Comparison of ENCODE assay signal across 25 cellular contexts in the genomic region with DNA sequence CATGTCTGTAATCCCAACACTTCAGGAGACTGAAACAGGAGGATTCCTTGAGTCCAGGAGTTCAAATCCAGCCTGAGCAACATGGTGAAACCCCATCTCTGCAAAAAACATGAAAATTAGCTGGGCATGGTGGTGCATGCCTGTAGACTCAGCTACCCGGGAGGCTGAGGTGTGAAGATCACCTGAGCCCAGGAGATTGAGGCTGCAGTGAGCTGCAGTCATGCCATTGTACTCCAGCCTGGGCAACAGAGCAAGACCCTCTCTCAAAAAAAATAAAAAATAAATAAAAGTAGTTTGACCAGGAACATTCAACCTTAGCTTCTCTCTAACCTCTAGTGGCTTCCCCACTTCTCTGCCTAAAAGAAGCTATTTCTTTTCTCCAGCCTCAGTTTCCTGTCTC. TPM values are rescaled to one million over a fixed set of nuclear protein-coding genes. Genes with fewer than 3 reads are reported as not detected.
A peak's percentile ranks its signal among the peaks of the same experiment; 100 is the strongest.
DNase-seq lines count a peak whose midpoint lies in the region; ATAC-seq, FAIRE-seq and TF ChIP-seq lines count a peak whose summit lies in the region.
"Had no signal": no experiment of that assay in that cellular context is flagged by ENCODE, and none has a peak within 500 bp of the region (broad histone marks: within the 10 kb centered on the region; RNA-seq: fewer than 3 reads in every experiment).

No MANE protein-coding gene starts in this region.

- H3K9me3 ChIP-seq in cardiac muscle cell (ENCODE audit: low read depth) (no peaks in the 10 kb centered on the region), heart left ventricle (peaks cover 0 to 4% (median 0%) of the 10 kb centered on the region in 12 donors), pancreas (no peaks in the 10 kb centered on the region), Peyer's patch (no peaks in the 10 kb centered on the region)

- peaks cover 20% of the 10 kb centered on the region for H3K36me3 Mint-ChIP-seq in WTC11
- H3K36me3 Mint-ChIP-seq: CD4-positive, CD25-positive, alpha-beta regulatory T cell had no signal

- H3K4me3 Mint-ChIP-seq in WTC11 = no peak overlapping the region
- H3K4me3 Mint-ChIP-seq: B cell; CD4-positive, CD25-positive, alpha-beta regulatory T cell had no signal

- WGBS in heart left ventricle, 4 donors = 64 to 100% (median 97%) methylated on average over 1 of the region's 1 CpG
- WGBS in pancreas, 2 donors = 86 to 88% methylated on average over 1 of the region's 1 CpG

- no peak for ATAC-seq in heart left ventricle
- ATAC-seq in WTC11 = no peak
- no peak for ATAC-seq in pancreas

- no peak for TF ChIP-seq CTCF in cardiac muscle cell (IDR thresholded peaks at IDR 0.05; ENCODE audit: low read depth, low read length)
- no peak for TF ChIP-seq CTCF in heart left ventricle (IDR thresholded peaks at IDR 0.05)
- no peak for TF ChIP-seq CTCF in WTC11 (IDR thresholded peaks at IDR 0.05)
- no peak for TF ChIP-seq CTCF in pancreas (IDR thresholded peaks at IDR 0.05)
- no peak for TF ChIP-seq CTCF in Peyer's patch (IDR thresholded peaks at IDR 0.05)

- H3K4me3 ChIP-seq in cardiac muscle cell (no peak overlapping the region), heart left ventricle (no peak overlapping the region), pancreas (no peak overlapping the region), Peyer's patch (no peak overlapping the region)
- H3K4me3 ChIP-seq: GM23248 had no signal

- peaks cover 55% of the 10 kb centered on the region for H3K4me1 Mint-ChIP-seq in WTC11
- H3K4me1 Mint-ChIP-seq: B cell; CD4-positive, CD25-positive, alpha-beta regulatory T cell had no signal

- H3K27me3 Mint-ChIP-seq in WTC11 (ENCODE audit: low read depth) = no peaks in the 10 kb centered on the region

- no peak for FAIRE-seq in pancreas (lab: Jason Lieb, UNC)
- FAIRE-seq: GM12892, GM18507, RCC 7860 had no signal

- DNase-seq in cardiac muscle cell (ENCODE audit: low read depth in 1 of 2, low spot score in 1 of 2) (no peak), heart left ventricle (no peak), WTC11 (ENCODE audit: low spot score) (no peak), pancreas (no peak), hypothalamus (lab: John Stamatoyannopoulos, UW) (no peak), Peyer's patch (no peak), NCI-H1105 (lab: John Stamatoyannopoulos, UW) (no peak)
- DNase-seq: CD4-positive, CD25-positive, alpha-beta regulatory T cell; DMS153; DND-41; H9; NCI-H1048; NCI-H1417 treated with DMSO at 0.1 percent for 48 hours; NCI-H1694 treated with DMSO at 0.1 percent for 48 hours; NCI-H2081; NCI-H226; NCI-H510A; SIG-M5 had no signal

- H3K27me3 ChIP-seq in cardiac muscle cell (no peaks in the 10 kb centered on the region), heart left ventricle (no peaks in the 10 kb centered on the region), pancreas (no peaks in the 10 kb centered on the region), Peyer's patch (no peaks in the 10 kb centered on the region)

- H3K27ac Mint-ChIP-seq in WTC11 = no peak overlapping the region
- H3K27ac Mint-ChIP-seq: B cell; CD4-positive, CD25-positive, alpha-beta regulatory T cell had no signal

- H3K27ac ChIP-seq in cardiac muscle cell (peak overlapping the region; percentile 55), heart left ventricle (no peak overlapping the region), pancreas (peak overlapping the region; percentile 36 to 87 (median 69)), Peyer's patch (no peak overlapping the region)
- H3K27ac ChIP-seq: 22Rv1, SK-N-MC had no signal

- H3K9me3 Mint-ChIP-seq in WTC11 = peaks cover 10% of the 10 kb centered on the region

- H3K4me1 ChIP-seq in cardiac muscle cell (ENCODE audit: low read depth) (peaks cover 23% of the 10 kb centered on the region), heart left ventricle (peaks cover 0 to 60% (median 36%) of the 10 kb centered on the region in 12 donors), pancreas (peaks cover 62 to 72% (median 64%) of the 10 kb centered on the region in 3 donors), Peyer's patch (peaks cover 0 to 46% (median under 1%) of the 10 kb centered on the region in 4 donors)

- intact Hi-C loops in heart left ventricle (cut with DNase I) (no loop called here), pancreas (cut with DNase I) (no loop called here)

- POLR2A ChIA-PET in WTC11 (lab: Charles Lee) = no interaction called here

- CTCF ChIA-PET in WTC11 (lab: Charles Lee) = interaction anchor here (2.1 kb wide), 1 partner anchor 30 kb away, joined by 8 read pairs; no protein-coding TSS in a partner anchor

- no peaks in the 10 kb centered on the region for H3K36me3 ChIP-seq in cardiac muscle cell
- no peaks in the 10 kb centered on the region for H3K36me3 ChIP-seq in heart left ventricle
- no peaks in the 10 kb centered on the region for H3K36me3 ChIP-seq in pancreas
- H3K36me3 ChIP-seq in Peyer's patch = no peaks in the 10 kb centered on the region

- TF ChIP-seq POLR2A in heart left ventricle (IDR thresholded peaks at IDR 0.05) (no peak), Peyer's patch (IDR thresholded peaks at IDR 0.05) (no peak)

TF ChIP-seq in WTC11, 78 proteins besides CTCF, POLR2A, EP300 and RAD21:
- TF ChIP-seq SP1 (CRISPR knock-in tag; conservative IDR thresholded peaks at IDR 0.05) (no peak), JUN (CRISPR knock-in tag; IDR thresholded peaks at IDR 0.05) (no peak), ZNF121 (CRISPR knock-in tag; IDR thresholded peaks at IDR 0.05) (peak; percentile 73; the same call in 1 of the 2 replicates), FOXP1 (CRISPR knock-in tag; IDR thresholded peaks at IDR 0.05; ENCODE audit: borderline replicate concordance) (no peak)

RNA-seq across cellular contexts. Expression of gene SH3BP4, which starts 23.8 kb away (rescaled TPM):
- total RNA-seq in cardiac muscle cell (55.0 and 71.3 TPM in 2 replicates), heart left ventricle (10 to 100 TPM in 7 of 9 donors, 1 to 10 TPM in 2; 8.5 to 33.5 (median 12.4) TPM), WTC11 (2021) (31.1 to 44.4 TPM (median 32.6 TPM) in 3 replicates), pancreas (10 to 100 TPM; 61.6 to 99.7 (median 64.0) TPM), Peyer's patch (10 to 100 TPM; 16.5 to 32.8 (median 26.4) TPM)
- polyA plus RNA-seq in cardiac muscle cell (35.8 and 48.5 TPM in 2 replicates), heart left ventricle (10 to 100 TPM in 1 of 2 donors, 1 to 10 TPM in 1; 5.4 to 25.2 TPM), pancreas (10 to 100 TPM; 20.5 to 22.1 TPM)
- polyA plus RNA-seq: CD4-positive, CD25-positive, alpha-beta regulatory T cell had no signal

Comparison
In these comparisons a context has a peak if more than half of its experiments do, and no peak if none do; other contexts are left out.
1. H3K27ac ChIP-seq: peak in cardiac muscle cell (single experiment) and pancreas (4 of 4); none in heart left ventricle (0 of 12) and Peyer's patch (0 of 4).